27 cellular contexts compared by ENCODE assay signal in the genomic region with DNA sequence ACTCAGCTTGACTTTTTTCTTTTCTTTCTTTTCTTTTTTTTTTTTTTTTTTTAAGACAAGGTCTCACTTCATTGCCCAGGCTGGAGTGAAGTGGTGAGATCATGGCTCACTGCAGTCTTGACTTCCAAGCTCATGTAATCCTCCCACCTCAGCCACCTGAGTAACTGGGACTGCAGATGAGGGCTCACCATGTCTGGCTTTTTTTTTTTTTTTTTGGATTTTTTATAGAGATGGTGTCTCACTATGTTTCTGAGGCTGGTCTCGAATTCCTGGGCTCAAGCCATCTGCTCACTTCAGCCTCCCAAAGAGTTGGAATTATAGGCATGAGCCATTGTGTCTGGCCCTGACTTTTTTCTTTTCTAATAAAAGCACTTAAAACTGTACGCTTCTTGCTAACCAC.
"Had no signal": no experiment of that assay in that cellular context is flagged by ENCODE, and none has a peak within 500 bp of the region (broad histone marks: within the 10 kb centered on the region; RNA-seq: fewer than 3 reads in every experiment).

No MANE protein-coding gene starts in this region.

- H3K27me3 ChIP-seq: ascending aorta, body of pancreas, SJCRH30 had no signal

- H3K9ac ChIP-seq: SK-N-SH had no signal

- H3K36me3 ChIP-seq: ascending aorta, SJCRH30, WERI-Rb-1 had no signal

- H3K9me3 ChIP-seq: ascending aorta, body of pancreas, SJCRH30, SK-N-SH had no signal

- H3K4me3 ChIP-seq: ascending aorta, body of pancreas, SJCRH30 had no signal

- H3K4me2 ChIP-seq: SK-N-SH had no signal

- H3K27ac ChIP-seq: ascending aorta, body of pancreas, RWPE1, SJCRH30, WERI-Rb-1 had no signal

- DNase-seq: activated CD4-positive, alpha-beta memory T cell treated with anti-CD3 and anti-CD28 coated beads, Interleukin-2, amount 10 ng/mL, durations not matched to agents 7 days and 5 days; activated CD4-positive, alpha-beta T cell treated with anti-CD3 and anti-CD28 coated beads for 36 hours; activated CD4-positive, alpha-beta T cell treated with anti-CD3 and anti-CD28 coated beads, Interleukin-2, amount 50 U/mL, for 1 hour; activated naive CD4-positive, alpha-beta T cell; activated T-cell treated with anti-CD3 and anti-CD28 coated beads for 4 hours; body of pancreas; central memory CD4-positive, alpha-beta T cell; KG1; MV-4-11; NCI-H1092 treated with DMSO at 0.1 percent for 48 hours; NCI-H1417 treated with DMSO at 0.1 percent for 48 hours; NCI-H1694; NCI-H2029; NCI-H2107; NCI-H2171 treated with DMSO at 0.1 percent for 48 hours; NCI-H345; NCI-H510A; NCI-H69; NK-92 treated with Interleukin-12 subunit alpha and Interleukin-12 subunit beta, amount 100 ng/mL, for 24 hours; OCI-M1; Right ventricle myocardium superior; SJCRH30; SK-N-SH; T-helper 1 cell; WERI-Rb-1 had no signal

- H3K4me1 ChIP-seq: ascending aorta, SJCRH30 had no signal
